15 cellular contexts compared by ENCODE assay signal in genomic region chr4:102732678-102733445, GRCh38.
"Had no signal": no experiment of that assay in that cellular context is flagged by ENCODE, and none has a peak within 500 bp of the region (broad histone marks: within the 10 kb centered on the region; RNA-seq: fewer than 3 reads in every experiment).

No MANE protein-coding gene starts in this region.

- H3K27me3 ChIP-seq: pancreas had no signal

- H3K36me3 ChIP-seq: pancreas had no signal

- H3K9me3 ChIP-seq: pancreas had no signal

- H3K4me3 ChIP-seq: coronary artery, pancreas, smooth muscle cell had no signal

- H3K4me1 ChIP-seq: pancreas had no signal

- DNase-seq: activated naive CD4-positive, alpha-beta T cell treated with anti-CD3 and anti-CD28 coated beads, Interleukin-2, amount 10 ng/mL, durations not matched to agents 7 days and 5 days; caudate nucleus; effector CD4-positive, alpha-beta T cell; foreskin melanocyte; hippocampal formation; kidney glomerular epithelial cell; mammary epithelial cell; pancreas; retina; stimulated activated naive B cell treated with anti-CD40 and anti-IgM and Interleukin-4, amounts not matched to agents 10 μg/mL and 1 μg/mL and 100 μg/mL, for 72 hours had no signal

- H3K27ac ChIP-seq: coronary artery, pancreas, VCaP had no signal

- H3K27me3 Mint-ChIP-seq: activated CD4-positive, alpha-beta T cell treated with anti-CD3 and anti-CD28 coated beads, Interleukin-2, amount 10 ng/mL, durations not matched to agents 24 days and 14 days; activated naive CD4-positive, alpha-beta T cell treated with anti-CD3 and anti-CD28 coated beads, Interleukin-2, amount 10 ng/mL, durations not matched to agents 7 days and 5 days; stimulated activated naive B cell treated with anti-CD40 and anti-IgM and Interleukin-4, amounts not matched to agents 10 μg/mL and 1 μg/mL and 100 μg/mL, for 72 hours had no signal

- ATAC-seq: pancreas; stimulated activated naive B cell treated with anti-CD40 and anti-IgM and Interleukin-4, amounts not matched to agents 10 μg/mL and 1 μg/mL and 100 μg/mL, for 72 hours had no signal

- H3K4me2 ChIP-seq: smooth muscle cell had no signal

- H3K27ac Mint-ChIP-seq: activated CD4-positive, alpha-beta T cell treated with anti-CD3 and anti-CD28 coated beads, Interleukin-2, amount 10 ng/mL, durations not matched to agents 24 days and 14 days; activated naive CD4-positive, alpha-beta T cell treated with anti-CD3 and anti-CD28 coated beads, Interleukin-2, amount 10 ng/mL, durations not matched to agents 7 days and 5 days; activated T-helper 1 cell treated with anti-CD3 and anti-CD28 coated beads, Interleukin-12 subunit alpha, Interleukin-12 subunit beta, Interleukin-2, Interleukin-4 antibody, amounts not matched to agents 30 ng/mL and 10 ng/mL and 1 ng/mL, durations not matched to agents 14 hours and 24 hours and 36 hours; stimulated activated naive B cell treated with anti-CD40 and anti-IgM and Interleukin-4, amounts not matched to agents 10 μg/mL and 1 μg/mL and 100 μg/mL, for 72 hours had no signal

- H3K4me3 Mint-ChIP-seq: activated CD4-positive, alpha-beta T cell treated with anti-CD3 and anti-CD28 coated beads, Interleukin-2, amount 10 ng/mL, durations not matched to agents 24 days and 14 days; activated naive CD4-positive, alpha-beta T cell treated with anti-CD3 and anti-CD28 coated beads, Interleukin-2, amount 10 ng/mL, durations not matched to agents 7 days and 5 days; activated T-helper 1 cell treated with anti-CD3 and anti-CD28 coated beads, Interleukin-12 subunit alpha, Interleukin-12 subunit beta, Interleukin-2, Interleukin-4 antibody, amounts not matched to agents 30 ng/mL and 10 ng/mL and 1 ng/mL, durations not matched to agents 14 hours and 24 hours and 36 hours; stimulated activated naive B cell treated with anti-CD40 and anti-IgM and Interleukin-4, amounts not matched to agents 10 μg/mL and 1 μg/mL and 100 μg/mL, for 72 hours had no signal
